ENCODE assay signal across 20 cellular contexts in genomic region chr6:26260110-26260637, GRCh38.
"Had no signal": no experiment of that assay in that cellular context is flagged by ENCODE, and none has a peak within 500 bp of the region (broad histone marks: within the 10 kb centered on the region; RNA-seq: fewer than 3 reads in every experiment).

No MANE protein-coding gene starts in this region.

- H3K4me3 Mint-ChIP-seq: activated B cell treated with CpG ODN at 0.5 μM for 24 hours; activated CD8-positive, alpha-beta T cell treated with anti-CD3 and anti-CD28 coated beads for 36 hours; activated naive CD4-positive, alpha-beta T cell treated with anti-CD3 and anti-CD28 coated beads for 36 hours; activated T-cell treated with anti-CD3 and anti-CD28 coated beads, Interleukin-2, amount 50 U/mL, for 24 hours; stimulated activated effector memory CD8-positive, alpha-beta T cell treated with anti-CD3 and anti-CD28 coated beads, Interleukin-12 subunit alpha, Interleukin-12 subunit beta, amount 100 ng/mL, for 72 hours; T-cell had no signal

- H3K9me3 ChIP-seq: gastroesophageal sphincter, heart left ventricle, left ventricle myocardium inferior, prostate gland, right atrium auricular region, stomach, upper lobe of left lung had no signal

- H3K4me1 ChIP-seq: gastroesophageal sphincter, left ventricle myocardium inferior, prostate gland, right atrium auricular region, upper lobe of left lung had no signal

- H3K36me3 Mint-ChIP-seq: stimulated activated effector memory CD8-positive, alpha-beta T cell treated with anti-CD3 and anti-CD28 coated beads, Interleukin-12 subunit alpha, Interleukin-12 subunit beta, amount 100 ng/mL, for 72 hours; T-cell had no signal

- H3K27me3 Mint-ChIP-seq: activated B cell treated with CpG ODN at 0.5 μM for 24 hours; activated CD8-positive, alpha-beta T cell treated with anti-CD3 and anti-CD28 coated beads for 36 hours; activated T-cell treated with anti-CD3 and anti-CD28 coated beads, Interleukin-2, amount 50 U/mL, for 24 hours; T-cell had no signal

- DNase-seq: activated B cell treated with CpG ODN at 0.5 μM for 24 hours; activated CD4-positive, alpha-beta T cell treated with anti-CD3 and anti-CD28 coated beads for 48 hours; activated CD8-positive, alpha-beta T cell treated with anti-CD3 and anti-CD28 coated beads for 36 hours; activated naive CD4-positive, alpha-beta T cell treated with anti-CD3 and anti-CD28 coated beads for 36 hours; activated T-cell treated with anti-CD3 and anti-CD28 coated beads, Interleukin-2, amount 50 U/mL, for 24 hours; aorta; brain microvascular endothelial cell; central memory CD4-positive, alpha-beta T cell; heart left ventricle; left ventricle myocardium inferior; mammary epithelial cell; midbrain; stimulated activated CD4-positive, alpha-beta T cell treated with anti-CD3 and anti-CD28 coated beads, Interleukin-2, amount 100 ng/mL, for 48 hours; stomach; T-cell; upper lobe of left lung had no signal

- H3K27ac ChIP-seq: brain microvascular endothelial cell, gastroesophageal sphincter, left ventricle myocardium inferior, prostate gland, right atrium auricular region, stomach, upper lobe of left lung had no signal

- H3K9me3 Mint-ChIP-seq: activated B cell treated with CpG ODN at 0.5 μM for 24 hours; activated CD8-positive, alpha-beta T cell treated with anti-CD3 and anti-CD28 coated beads for 36 hours; activated naive CD4-positive, alpha-beta T cell treated with anti-CD3 and anti-CD28 coated beads for 36 hours; activated T-cell treated with anti-CD3 and anti-CD28 coated beads, Interleukin-2, amount 50 U/mL, for 24 hours; stimulated activated effector memory CD8-positive, alpha-beta T cell treated with anti-CD3 and anti-CD28 coated beads, Interleukin-12 subunit alpha, Interleukin-12 subunit beta, amount 100 ng/mL, for 72 hours; T-cell had no signal

- H3K36me3 ChIP-seq: brain microvascular endothelial cell, gastroesophageal sphincter, heart left ventricle, left ventricle myocardium inferior, prostate gland, right atrium auricular region, stomach, upper lobe of left lung had no signal

- H3K4me3 ChIP-seq: gastroesophageal sphincter, heart left ventricle, left ventricle myocardium inferior, prostate gland, right atrium auricular region, stomach, upper lobe of left lung had no signal

- H3K27me3 ChIP-seq: brain microvascular endothelial cell, right atrium auricular region, upper lobe of left lung had no signal

- H3K27ac Mint-ChIP-seq: activated B cell treated with CpG ODN at 0.5 μM for 24 hours; activated CD8-positive, alpha-beta T cell treated with anti-CD3 and anti-CD28 coated beads for 36 hours; activated naive CD4-positive, alpha-beta T cell treated with anti-CD3 and anti-CD28 coated beads for 36 hours; activated T-cell treated with anti-CD3 and anti-CD28 coated beads, Interleukin-2, amount 50 U/mL, for 24 hours; stimulated activated effector memory CD8-positive, alpha-beta T cell treated with anti-CD3 and anti-CD28 coated beads, Interleukin-12 subunit alpha, Interleukin-12 subunit beta, amount 100 ng/mL, for 72 hours; T-cell had no signal

- H3K4me1 Mint-ChIP-seq: activated B cell treated with CpG ODN at 0.5 μM for 24 hours; stimulated activated effector memory CD8-positive, alpha-beta T cell treated with anti-CD3 and anti-CD28 coated beads, Interleukin-12 subunit alpha, Interleukin-12 subunit beta, amount 100 ng/mL, for 72 hours had no signal
